Comparison of ENCODE assay signal across 9 cellular contexts in genomic region chrX:22958250-22958649, GRCh38. TPM values are rescaled to one million over a fixed set of nuclear protein-coding genes. Genes with fewer than 3 reads are reported as not detected.
"Had no signal": no experiment of that assay in that cellular context is flagged by ENCODE, and none has a peak within 500 bp of the region (broad histone marks: within the 10 kb centered on the region; RNA-seq: fewer than 3 reads in every experiment).

No MANE protein-coding gene starts in this region.

- H3K4me3 ChIP-seq: GM12878 had no signal

- DNase-seq: GDM1, GF-D8 had no signal

- ATAC-seq: GM12878 had no signal

- FAIRE-seq: G401.6, GM12878, GM12891, GM12892, GM18507, GM19239 had no signal

RNA-seq across cellular contexts. Expression of gene DDX53, which starts 41.5 kb away (rescaled TPM):
- total RNA-seq: G401, GM12878 had no signal
